In genomic region chr1:231420959-231421615, GRCh38 we compare ENCODE assay signal across 8 cellular contexts. TPM values are rescaled to one million over a fixed set of nuclear protein-coding genes. Genes with fewer than 3 reads are reported as not detected.
A peak's percentile ranks its signal among the peaks of the same experiment; 100 is the strongest.
DNase-seq lines count a peak whose midpoint lies in the region; ATAC-seq and TF ChIP-seq lines count a peak whose summit lies in the region.

No MANE protein-coding gene starts in this region.

- DNase-seq in AG09309 (ENCODE audit: low read depth) (no peak), SK-MEL-5 (ENCODE audit: low read depth, low spot score) (peak; percentile 27), adrenal gland (peak; percentile 70 to 84 (median 75)), left ventricle myocardium superior (peak; percentile 64), putamen (ENCODE audit: low spot score) (peak; percentile 28), middle frontal gyrus (ENCODE audit: extremely low spot score, low spot score) (no peak)

- in situ Hi-C loops in SK-MEL-5 (cut with HindIII; ENCODE audit: low pct_unique_long_range_greater_than_20kb, low sequenced_read_pairs) = no loop called here

- WGBS in adrenal gland, 4 donors = 0 to 1% (median 0%) methylated on average over 5 to 71 of the region's 71 CpGs

- no peaks in the 10 kb centered on the region for H3K27me3 ChIP-seq in adrenal gland

- H3K4me3 ChIP-seq in AG09309 (ENCODE audit: control insufficient read depth, low read depth, low read length) = peak overlapping the region; percentile 81
- peak overlapping the region; percentile 4 to 95 (median 73) for H3K4me3 ChIP-seq in adrenal gland

- ATAC-seq in GM19035 (IDR thresholded peaks at IDR 0.05; ENCODE audit: unreplicated experiment) = peak; percentile 16
- peak; percentile 5 for ATAC-seq in HG03196 (IDR thresholded peaks at IDR 0.05; ENCODE audit: unreplicated experiment)
- peak; percentile 1 for ATAC-seq in left ventricle myocardium superior

- peak in 1 of 2 donors; percentile 66 for TF ChIP-seq POLR2A in adrenal gland (IDR thresholded peaks at IDR 0.05)

- H3K4me1 ChIP-seq in adrenal gland (replicated peaks in 1 of 2) = peaks cover 31 to 57% of the 10 kb centered on the region in 2 donors

- no peaks in the 10 kb centered on the region for H3K36me3 ChIP-seq in adrenal gland (replicated peaks in 1 of 2)

- peak overlapping the region; percentile 60 to 100 (median 99) for H3K27ac ChIP-seq in adrenal gland

- TF ChIP-seq CTCF in AG09309 (IDR thresholded peaks at IDR 0.05; ENCODE audit: control insufficient read depth, insufficient read depth, low read depth, low read length, missing control alignments) = no peak
- no peak for TF ChIP-seq CTCF in adrenal gland (IDR thresholded peaks at IDR 0.05)

- intact Hi-C loops in adrenal gland (cut with DNase I) = loop anchor here (5.0 to 10.0 kb wide), 3 partner anchors 56 to 114 kb away; no protein-coding TSS in a partner anchor
- intact Hi-C loops in left ventricle myocardium superior (cut with micrococcal nuclease) = loop anchor here (10.0 kb wide), 1 partner anchor 104 kb away; the partner anchor contains the start of gene TSNAX

- no peaks in the 10 kb centered on the region for H3K9me3 ChIP-seq in adrenal gland (replicated peaks in 1 of 3)

RNA-seq across cellular contexts. Expression of gene EGLN1, which starts 1.0 kb away (rescaled TPM):
- total RNA-seq in SK-MEL-5 (2014; rRNA removed; shearing (Covaris generic)) = 66.6 and 74.4 TPM in 2 replicates
- polyA plus RNA-seq in SK-MEL-5 (2015; cell fraction: cytosol; rRNA removed) = 25.5 and 34.9 TPM in 2 replicates
- 7.0 and 8.4 TPM in 2 replicates for polyA plus RNA-seq in SK-MEL-5 (2015; cell fraction: nucleus; rRNA removed)
- total RNA-seq in adrenal gland (10 to 100 TPM; 33.4 to 57.5 (median 49.2) TPM), left ventricle myocardium superior (79.8 TPM)
- polyA plus RNA-seq in adrenal gland = 10 to 100 TPM in 1 of 3 donors, 1 to 10 TPM in 2; 7.9 to 72.3 (median 8.8) TPM

Comparison
In these comparisons a context has a peak if more than half of its experiments do, and no peak if none do; other contexts are left out.
1. DNase-seq: peak in SK-MEL-5 (single experiment), adrenal gland (7 of 7), left ventricle myocardium superior (single experiment) and putamen (single experiment); none in AG09309 (single experiment) and middle frontal gyrus (single experiment).
2. Peak in every context shown above with its lines, with median percentiles within 50 percentile points of each other: ATAC-seq.